ENCODE assay signal across 13 cellular contexts in genomic region chr2:233152541-233152940, GRCh38.
A peak's percentile ranks its signal among the peaks of the same experiment; 100 is the strongest.
DNase-seq lines count a peak whose midpoint lies in the region; ATAC-seq, FAIRE-seq and TF ChIP-seq lines count a peak whose summit lies in the region.
"Had no signal": no experiment of that assay in that cellular context is flagged by ENCODE, and none has a peak within 500 bp of the region (broad histone marks: within the 10 kb centered on the region; RNA-seq: fewer than 3 reads in every experiment).

No MANE protein-coding gene starts in this region.

- no peaks in the 10 kb centered on the region for H3K9me3 ChIP-seq in mammary epithelial cell (replicated peaks; ENCODE audit: insufficient read depth, low read length)
- no peaks in the 10 kb centered on the region for H3K9me3 ChIP-seq in upper lobe of right lung
- no peaks in the 10 kb centered on the region for H3K9me3 ChIP-seq in CD8-positive, alpha-beta memory T cell (ENCODE audit: low read length)
- H3K9me3 ChIP-seq: breast epithelium, transverse colon had no signal

- no peaks in the 10 kb centered on the region for H3K9me3 Mint-ChIP-seq in MCF 10A (ENCODE audit: unreplicated experiment)
- no peaks in the 10 kb centered on the region for H3K9me3 Mint-ChIP-seq in CD8-positive, alpha-beta memory T cell
- H3K9me3 Mint-ChIP-seq: GM23338 had no signal

- TF ChIP-seq CTCF in MCF 10A (IDR thresholded peaks at IDR 0.05; ENCODE audit: unreplicated experiment) (no peak), mammary epithelial cell (conservative IDR thresholded peaks at IDR 0.05 in 1 of 2, IDR thresholded peaks at IDR 0.05 in 1 of 2; ENCODE audit: extremely low read depth in 1 of 2, insufficient read depth in 1 of 2, low read depth in 1 of 2, low read length in 2 of 2) (no peak), upper lobe of right lung (IDR thresholded peaks at IDR 0.05) (no peak)

- no peak for FAIRE-seq in RCC 7860 (lab: Jason Lieb, UNC)
- FAIRE-seq: GM18507 had no signal

- H3K4me3 Mint-ChIP-seq in MCF 10A (ENCODE audit: unreplicated experiment) = no peak overlapping the region
- no peak overlapping the region for H3K4me3 Mint-ChIP-seq in CD8-positive, alpha-beta memory T cell
- H3K4me3 Mint-ChIP-seq: GM23338 had no signal

- no peak overlapping the region for H3K9ac ChIP-seq in mammary epithelial cell (ENCODE audit: insufficient read depth, low read length)

- H2AFZ ChIP-seq in mammary epithelial cell (ENCODE audit: low read depth, low read length) = no peak overlapping the region
- H2AFZ ChIP-seq: GM23338 had no signal

- in situ Hi-C loops in mammary epithelial cell (cut with MboI; ENCODE audit: low sequenced_read_pairs in 2 of 2) = no loop called here

- H3K36me3 Mint-ChIP-seq in MCF 10A (ENCODE audit: insufficient read depth, unreplicated experiment) = peaks cover 85% of the 10 kb centered on the region
- peaks cover 35 to 94% (median 42%) of the 10 kb centered on the region in 3 donors for H3K36me3 Mint-ChIP-seq in CD8-positive, alpha-beta memory T cell

- intact Hi-C loops in MCF 10A (cut with micrococcal nuclease) (no loop called here), mammary epithelial cell (cut with micrococcal nuclease) (no loop called here), left cardiac atrium (cut with DNase I) (no loop called here), upper lobe of right lung (cut with DNase I) (no loop called here)

- H3K4me2 ChIP-seq in mammary epithelial cell (ENCODE audit: insufficient read depth, low read depth, low read length) = no peak overlapping the region
- H3K4me2 ChIP-seq: GM23338 had no signal

- no peaks in the 10 kb centered on the region for H3K4me1 Mint-ChIP-seq in MCF 10A (ENCODE audit: insufficient read depth, unreplicated experiment)
- peaks cover 25 to 37% (median 32%) of the 10 kb centered on the region in 3 donors for H3K4me1 Mint-ChIP-seq in CD8-positive, alpha-beta memory T cell

- H3K27ac Mint-ChIP-seq in MCF 10A (ENCODE audit: low read depth, unreplicated experiment) = peak overlapping the region; percentile 37
- H3K27ac Mint-ChIP-seq in CD8-positive, alpha-beta memory T cell = peak overlapping the region in 3 of 8 donors; percentile 55 to 74 (median 66)
- H3K27ac Mint-ChIP-seq: GM23338 had no signal

- H3K36me3 ChIP-seq in mammary epithelial cell (ENCODE audit: insufficient read depth, low read length) (peaks cover 39% of the 10 kb centered on the region), upper lobe of right lung (peaks cover 14% of the 10 kb centered on the region)
- H3K36me3 ChIP-seq in CD8-positive, alpha-beta memory T cell (ENCODE audit: insufficient read depth, low read length) = peaks cover 59% of the 10 kb centered on the region
- H3K36me3 ChIP-seq: breast epithelium, transverse colon had no signal

- WGBS in mammary epithelial cell (ENCODE audit: low coverage, missing lambda C conversion rate) = 63% methylated on average over 5 of the region's 5 CpGs

- H3K4me1 ChIP-seq in mammary epithelial cell (ENCODE audit: insufficient read depth, low read length) (no peaks in the 10 kb centered on the region), upper lobe of right lung (no peaks in the 10 kb centered on the region)
- no peaks in the 10 kb centered on the region for H3K4me1 ChIP-seq in CD8-positive, alpha-beta memory T cell (ENCODE audit: insufficient read depth, low read length)
- H3K4me1 ChIP-seq: breast epithelium had no signal

- POLR2A ChIA-PET in MCF 10A (lab: Yijun Ruan, JAX) = interaction anchor here (0.6 kb wide), 1 partner anchor 194 kb away, joined by 3 read pairs; no protein-coding TSS in a partner anchor
- POLR2A ChIA-PET in CD8-positive, alpha-beta memory T cell (lab: Charles Lee) = no interaction called here

- no peaks in the 10 kb centered on the region for H3K27me3 ChIP-seq in mammary epithelial cell (ENCODE audit: insufficient read depth, low read length)
- H3K27me3 ChIP-seq in upper lobe of right lung = no peaks in the 10 kb centered on the region
- H3K27me3 ChIP-seq in CD8-positive, alpha-beta memory T cell (ENCODE audit: insufficient read depth, low read length, poor library complexity, severe bottlenecking) = no peaks in the 10 kb centered on the region
- H3K27me3 ChIP-seq: breast epithelium, transverse colon had no signal

- CTCF ChIA-PET in MCF 10A (lab: Yijun Ruan, JAX) (interaction anchor here (0.6 kb wide), 1 partner anchor 237 kb away, joined by 3 read pairs; no protein-coding TSS in a partner anchor), mammary epithelial cell (lab: Charles Lee; ENCODE audit: low non-redundant PET) (no interaction called here)
- CTCF ChIA-PET in CD8-positive, alpha-beta memory T cell (lab: Charles Lee) = interaction anchor here (0.8 kb wide), 1 partner anchor 18 kb away, joined by 3 read pairs; no protein-coding TSS in a partner anchor

- H3K27ac ChIP-seq in mammary epithelial cell (ENCODE audit: insufficient read depth, low read depth, low read length) (no peak overlapping the region), upper lobe of right lung (no peak overlapping the region)
- H3K27ac ChIP-seq in CD8-positive, alpha-beta memory T cell (ENCODE audit: low read depth, low read length) = no peak overlapping the region
- H3K27ac ChIP-seq: breast epithelium, C4-2B, transverse colon had no signal

- dilution Hi-C loops in mammary epithelial cell (cut with HindIII; ENCODE audit: low sequenced_read_pairs) = no loop called here

- BruUV-seq in MCF 10A (replicated peaks; lab: Mats Ljungman, UMichigan) = no TSS peak
- no TSS peak for BruUV-seq in mammary epithelial cell (replicated peaks; lab: Mats Ljungman, UMichigan)

- DNase-seq in MCF 10A (ENCODE audit: unreplicated experiment) (no peak), mammary epithelial cell (no peak), anterior cingulate cortex (lab: John Stamatoyannopoulos, UW) (peak in 32 of 58 donors; percentile 3 to 66 (median 20)), left cardiac atrium (peak; percentile 87), upper lobe of right lung (no peak), RCC 7860 (ENCODE audit: low spot score) (no peak)
- no peak for DNase-seq in CD8-positive, alpha-beta memory T cell
- DNase-seq: transverse colon had no signal

- no peaks in the 10 kb centered on the region for H3K27me3 Mint-ChIP-seq in MCF 10A (ENCODE audit: insufficient read depth, unreplicated experiment)
- peaks cover 0 to 2% of the 10 kb centered on the region in 2 donors for H3K27me3 Mint-ChIP-seq in CD8-positive, alpha-beta memory T cell

- H3K79me2 ChIP-seq in mammary epithelial cell (ENCODE audit: insufficient read depth, low read length) = peaks cover 39% of the 10 kb centered on the region

- no peaks in the 10 kb centered on the region for H4K20me1 ChIP-seq in mammary epithelial cell (ENCODE audit: insufficient read depth, low read length)

- H3K4me3 ChIP-seq in mammary epithelial cell (replicated peaks in 1 of 3; ENCODE audit: insufficient read depth in 1 of 3, low read depth in 2 of 3, low read length in 3 of 3) = no peak overlapping the region
- no peak overlapping the region for H3K4me3 ChIP-seq in upper lobe of right lung
- H3K4me3 ChIP-seq in CD8-positive, alpha-beta memory T cell (ENCODE audit: low read length) = no peak overlapping the region
- H3K4me3 ChIP-seq: breast epithelium, GM23338, transverse colon had no signal

- ATAC-seq in left cardiac atrium = peak; percentile 94 to 97
- ATAC-seq in upper lobe of right lung = peak; percentile 38
- ATAC-seq in HG02852 (IDR thresholded peaks at IDR 0.05; ENCODE audit: unreplicated experiment) = no peak
- ATAC-seq: GM23338 had no signal

Comparison
In these comparisons a context has a peak if more than half of its experiments do, and no peak if none do; other contexts are left out.
1. DNase-seq: peak in anterior cingulate cortex (32 of 58) and left cardiac atrium (single experiment); none in MCF 10A (single experiment), mammary epithelial cell (single experiment), upper lobe of right lung (single experiment), CD8-positive, alpha-beta memory T cell (0 of 5) and RCC 7860 (single experiment).